11 cellular contexts compared by ENCODE assay signal in genomic region chrX:22652596-22652995, GRCh38.
A peak's percentile ranks its signal among the peaks of the same experiment; 100 is the strongest.
DNase-seq lines count a peak whose midpoint lies in the region; ATAC-seq and TF ChIP-seq lines count a peak whose summit lies in the region.
"Had no signal": no experiment of that assay in that cellular context is flagged by ENCODE, and none has a peak within 500 bp of the region (broad histone marks: within the 10 kb centered on the region; RNA-seq: fewer than 3 reads in every experiment).

No MANE protein-coding gene starts in this region.

- 0 out of 2 replicates have a peak, but pooled peaks cover 3% of the 10 kb centered on the region for H3K4me1 Mint-ChIP-seq in WTC11
- no peaks in the 10 kb centered on the region for H3K4me1 Mint-ChIP-seq in effector memory CD8-positive, alpha-beta T cell (ENCODE audit: low read depth in 2 of 2)

- no peak overlapping the region for H3K4me3 Mint-ChIP-seq in WTC11
- no peak overlapping the region for H3K4me3 Mint-ChIP-seq in effector memory CD8-positive, alpha-beta T cell

- POLR2A ChIA-PET in WTC11 (lab: Charles Lee): no interaction called here

- H3F3A ChIP-seq in smooth muscle cell (ENCODE audit: low read depth): no peaks in the 10 kb centered on the region

- no peaks in the 10 kb centered on the region for H3K79me2 ChIP-seq in smooth muscle cell (ENCODE audit: low read depth)

- H3K27me3 Mint-ChIP-seq in WTC11 (ENCODE audit: low read depth): no peaks in the 10 kb centered on the region
- H3K27me3 Mint-ChIP-seq in effector memory CD8-positive, alpha-beta T cell: no peaks in the 10 kb centered on the region

- no peak overlapping the region for H2AFZ ChIP-seq in smooth muscle cell (ENCODE audit: low read depth)

- H3K27me3 ChIP-seq in smooth muscle cell (ENCODE audit: low read depth): no peaks in the 10 kb centered on the region

- DNase-seq in DMS 273 (lab: John Stamatoyannopoulos, UW; ENCODE audit: unreplicated experiment) (peak; percentile 5), DMS 273 treated with DMSO at 0.1 percent for 48 hours (lab: John Stamatoyannopoulos, UW) (no peak), WTC11 (ENCODE audit: low spot score) (peak; percentile 18), iris pigment epithelial cell (ENCODE audit: low read depth) (peak; percentile 43), smooth muscle cell (lab: John Stamatoyannopoulos, UW; ENCODE audit: unreplicated experiment) (no peak)
- no peak for DNase-seq in effector memory CD8-positive, alpha-beta T cell
- DNase-seq: Right ventricle myocardium superior had no signal

- ATAC-seq in WTC11 (peak; percentile 91), GM21528 (IDR thresholded peaks at IDR 0.05; ENCODE audit: low FRiP score, unreplicated experiment) (no peak), GM19455 (IDR thresholded peaks at IDR 0.05; ENCODE audit: unreplicated experiment) (no peak)
- ATAC-seq in effector memory CD8-positive, alpha-beta T cell (replicated peaks): no peak
- ATAC-seq: K562 had no signal

- H3K9me3 Mint-ChIP-seq in WTC11: no peaks in the 10 kb centered on the region
- peaks cover 0 to 6% of the 10 kb centered on the region in 2 donors for H3K9me3 Mint-ChIP-seq in effector memory CD8-positive, alpha-beta T cell

- H3K9me3 ChIP-seq in smooth muscle cell (replicated peaks; ENCODE audit: low read depth): no peaks in the 10 kb centered on the region

- no peak overlapping the region for H3K9ac ChIP-seq in smooth muscle cell (ENCODE audit: low read depth)

- no peaks in the 10 kb centered on the region for H3K36me3 Mint-ChIP-seq in WTC11
- no peaks in the 10 kb centered on the region for H3K36me3 Mint-ChIP-seq in effector memory CD8-positive, alpha-beta T cell (ENCODE audit: insufficient read depth)

- no peak for TF ChIP-seq CTCF in WTC11 (IDR thresholded peaks at IDR 0.05)
- TF ChIP-seq CTCF in smooth muscle cell (IDR thresholded peaks at IDR 0.05; ENCODE audit: borderline replicate concordance, insufficient read depth, poor library complexity, severe bottlenecking): no peak

- CTCF ChIA-PET in WTC11 (lab: Charles Lee): interaction anchor here (1.0 kb wide), 1 partner anchor 96 kb away, joined by 3 read pairs; no protein-coding TSS in a partner anchor

- no peak overlapping the region for H3K4me3 ChIP-seq in smooth muscle cell
- H3K4me3 ChIP-seq: K562, lung had no signal

- WGBS in smooth muscle cell (ENCODE audit: low lambda C conversion rate): 51% methylated on average over 6 of the region's 6 CpGs

- no peak overlapping the region for H3K27ac Mint-ChIP-seq in WTC11
- no peak overlapping the region for H3K27ac Mint-ChIP-seq in effector memory CD8-positive, alpha-beta T cell

- no peak overlapping the region for H3K27ac ChIP-seq in smooth muscle cell (ENCODE audit: low read depth)

- H4K20me1 ChIP-seq in smooth muscle cell (ENCODE audit: low read depth): no peaks in the 10 kb centered on the region

- peak overlapping the region; percentile 31 for H3K4me2 ChIP-seq in smooth muscle cell

- peaks cover 4% of the 10 kb centered on the region for H3K4me1 ChIP-seq in smooth muscle cell (ENCODE audit: low read depth)

- H3K36me3 ChIP-seq in smooth muscle cell (ENCODE audit: low read depth): no peaks in the 10 kb centered on the region

TF ChIP-seq in WTC11, 78 proteins besides CTCF, POLR2A, EP300 and RAD21:
- TF ChIP-seq HMGXB4 (CRISPR knock-in tag; IDR thresholded peaks at IDR 0.05) (no peak), NFYB (CRISPR knock-in tag; conservative IDR thresholded peaks at IDR 0.05; ENCODE audit: low read depth) (peak; percentile 79)

Comparison
In these comparisons a context has a peak if more than half of its experiments do, and no peak if none do; other contexts are left out.
1. DNase-seq: peak in DMS 273 (single experiment), WTC11 (single experiment) and iris pigment epithelial cell (single experiment); none in DMS 273 treated with DMSO at 0.1 percent for 48 hours (single experiment), smooth muscle cell (single experiment) and effector memory CD8-positive, alpha-beta T cell (0 of 3).